Comparison of ENCODE assay signal across 8 cellular contexts in the genomic region with DNA sequence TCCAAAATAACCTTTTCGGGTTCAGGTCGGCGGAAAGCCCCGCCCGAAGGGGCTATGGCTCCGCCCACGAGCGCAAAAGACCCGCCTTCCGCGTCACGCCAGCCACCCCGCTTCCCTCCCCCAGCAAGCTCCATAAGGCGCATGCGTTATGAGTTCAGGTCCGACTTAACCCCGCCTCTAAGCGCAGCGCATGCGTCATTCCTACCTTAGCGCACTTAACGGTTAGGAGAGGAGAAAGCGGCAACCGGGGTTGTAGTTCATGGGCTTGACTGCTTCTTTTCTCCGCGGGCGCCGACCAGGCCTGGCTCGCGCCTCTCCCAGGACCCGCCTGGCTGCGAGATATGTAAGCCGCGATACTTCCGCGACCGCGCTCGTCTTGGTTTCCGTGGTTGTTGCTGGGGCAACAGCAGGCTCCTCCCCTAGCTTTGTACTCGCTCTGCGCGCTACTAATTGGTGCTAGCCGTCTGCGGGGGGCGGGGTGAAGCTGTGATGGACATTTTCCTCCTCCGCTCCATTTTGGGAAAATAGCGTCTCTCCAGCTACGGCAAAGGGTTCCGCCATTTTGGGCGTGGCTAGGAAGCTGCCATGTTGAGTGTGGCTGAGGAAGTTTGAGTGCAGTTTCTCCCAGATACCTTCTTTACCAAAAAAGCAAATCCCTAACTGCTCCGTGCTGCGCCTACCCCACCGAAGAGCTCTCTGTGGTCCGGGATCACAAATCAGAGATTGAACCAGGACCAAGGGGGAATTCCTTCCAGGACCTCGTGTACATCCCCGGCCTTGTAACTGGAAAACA. TPM values are rescaled to one million over a fixed set of nuclear protein-coding genes. Genes with fewer than 3 reads are reported as not detected.
DNase-seq lines count a peak whose midpoint lies in the region; ATAC-seq and TF ChIP-seq lines count a peak whose summit lies in the region.

Gene B9D2, minus strand, starts transcription at position 397 of the 793 bp plus-strand sequence. CDS start 630 bp downstream, outside the sequence.

- DNase-seq in Calu3 (peak; percentile 99), endothelial cell (ENCODE audit: low spot score) (peak; percentile 95), mesothelial cell of epicardium (ENCODE audit: low spot score in 2 of 2, unreplicated experiment in 2 of 2) (peak; percentile 94 to 96)
- peak; percentile 96 for DNase-seq in activated CD8-positive, alpha-beta memory T cell treated with anti-CD3 and anti-CD28 coated beads, Interleukin-2, amount 50 U/mL, for 48 hours
- DNase-seq in stimulated activated CD8-positive, alpha-beta memory T cell treated with anti-CD3 and anti-CD28 coated beads, Interleukin-15, amount 100 ng/mL, for 48 hours (ENCODE audit: low read depth in 2 of 2) = peak; percentile 93 to 96

- no peaks in the 10 kb centered on the region for H3K9me2 ChIP-seq in OCI-LY1 (ENCODE audit: low read depth, low read length)

- H3K4me3 ChIP-seq in HUES64 (ENCODE audit: low read length) = peak within 1 kb of the TSS; percentile 85
- peak within 1 kb of the TSS; percentile 75 for H3K4me3 ChIP-seq in OCI-LY1 (ENCODE audit: low read depth, low read length, poor library complexity, severe bottlenecking)

- peak; percentile 74 for ATAC-seq in GM21447 (IDR thresholded peaks at IDR 0.05; ENCODE audit: unreplicated experiment)

- H3K27ac Mint-ChIP-seq in Calu3 (ENCODE audit: unreplicated experiment) (peak within 1 kb of the TSS; percentile 98), endothelial cell (ENCODE audit: unreplicated experiment) (peak within 1 kb of the TSS; percentile 100), mesothelial cell of epicardium (peak within 1 kb of the TSS; percentile 99)

- H3F3A ChIP-seq in OCI-LY1 (ENCODE audit: insufficient read depth, low read length) = no peaks in the 10 kb centered on the region

- H3K9me3 ChIP-seq in HUES64 (ENCODE audit: insufficient read depth, low read depth, low read length) (no peaks in the 10 kb centered on the region), OCI-LY1 (ENCODE audit: low read length) (no peaks in the 10 kb centered on the region)

- H3K4me1 Mint-ChIP-seq in Calu3 (ENCODE audit: low read depth, unreplicated experiment) (peaks cover 34% of the 10 kb centered on the region), endothelial cell (ENCODE audit: unreplicated experiment) (peaks cover 8% of the 10 kb centered on the region), mesothelial cell of epicardium (peaks cover 13% of the 10 kb centered on the region)

- H3K27me3 ChIP-seq in HUES64 (ENCODE audit: insufficient read depth, low read length) (no peaks in the 10 kb centered on the region), OCI-LY1 (ENCODE audit: insufficient read depth, low read length) (no peaks in the 10 kb centered on the region)

- H3K9me3 Mint-ChIP-seq in Calu3 (ENCODE audit: low read depth, unreplicated experiment) (no peaks in the 10 kb centered on the region), endothelial cell (ENCODE audit: unreplicated experiment) (no peaks in the 10 kb centered on the region), mesothelial cell of epicardium (no peaks in the 10 kb centered on the region)

- intact Hi-C loops in Calu3 (cut with micrococcal nuclease; ENCODE audit: unreplicated experiment) = no loop called here

- TF ChIP-seq CTCF in Calu3 (IDR thresholded peaks at IDR 0.05; ENCODE audit: unreplicated experiment) (no peak), OCI-LY1 (IDR thresholded peaks at IDR 0.05; ENCODE audit: low read length) (no peak), endothelial cell (IDR thresholded peaks at IDR 0.05; ENCODE audit: unreplicated experiment) (no peak), mesothelial cell of epicardium (IDR thresholded peaks at IDR 0.05; ENCODE audit: unreplicated experiment) (no peak)

- H3K36me3 Mint-ChIP-seq in Calu3 (ENCODE audit: insufficient read depth, unreplicated experiment) (peaks cover 31% of the 10 kb centered on the region), endothelial cell (ENCODE audit: low read depth, unreplicated experiment) (no peaks in the 10 kb centered on the region), mesothelial cell of epicardium (peaks cover 3% of the 10 kb centered on the region)

- H3K79me2 ChIP-seq in OCI-LY1 (ENCODE audit: insufficient read depth, low read length) = peaks cover 5% of the 10 kb centered on the region; the same call in 1 of the 2 replicates

- WGBS in HUES64 = under 1% methylated on average over 53 of the region's 57 CpGs

- CTCF ChIA-PET in Calu3 (lab: Charles Lee) = interaction anchor here (0.5 to 1.6 kb wide), 7 partner anchors 12 to 708 kb away, joined by 3 to 23 read pairs (median 4); partner anchors contain the start of genes DMAC2, HNRNPUL1 and TGFB1

- H3K4me1 ChIP-seq in HUES64 (ENCODE audit: insufficient read depth, low read length) (peaks cover 4% of the 10 kb centered on the region; the same call in 1 of the 2 replicates), OCI-LY1 (ENCODE audit: insufficient read depth, low read length, severe bottlenecking) (peaks cover 22% of the 10 kb centered on the region)

- TSS peak; percentile 84 for BruUV-seq in Calu3 (replicated peaks; lab: Mats Ljungman, UMichigan)

- H3K27me3 Mint-ChIP-seq in Calu3 (ENCODE audit: unreplicated experiment) = no peaks in the 10 kb centered on the region
- H3K27me3 Mint-ChIP-seq in endothelial cell (ENCODE audit: unreplicated experiment) = peaks cover 16% of the 10 kb centered on the region
- H3K27me3 Mint-ChIP-seq in mesothelial cell of epicardium (ENCODE audit: low read depth) = no peaks in the 10 kb centered on the region

- no peaks in the 10 kb centered on the region for H4K20me1 ChIP-seq in OCI-LY1 (ENCODE audit: insufficient read depth, low read length)

- H2AFZ ChIP-seq in OCI-LY1 (ENCODE audit: low read length) = no peak within 1 kb of the TSS

- peak within 1 kb of the TSS; percentile 95 for H3K27ac ChIP-seq in HUES64 (ENCODE audit: low read depth, low read length)
- H3K27ac ChIP-seq in OCI-LY1 (ENCODE audit: low read depth, low read length, poor library complexity, severe bottlenecking) = peak within 1 kb of the TSS; percentile 95

- H3K4me3 Mint-ChIP-seq in Calu3 (ENCODE audit: low read depth, unreplicated experiment) = peak within 1 kb of the TSS; percentile 95
- peak within 1 kb of the TSS; percentile 96 for H3K4me3 Mint-ChIP-seq in endothelial cell (ENCODE audit: unreplicated experiment)
- H3K4me3 Mint-ChIP-seq in mesothelial cell of epicardium = peak within 1 kb of the TSS; percentile 88

- peak within 1 kb of the TSS; percentile 80 for H3K4me2 ChIP-seq in OCI-LY1 (ENCODE audit: low read length)

- H3K9ac ChIP-seq in HUES64 (ENCODE audit: low read depth, low read length) (peak within 1 kb of the TSS; percentile 95), OCI-LY1 (ENCODE audit: low read length) (peak within 1 kb of the TSS; percentile 85)

- no peaks in the 10 kb centered on the region for H3K36me3 ChIP-seq in HUES64 (ENCODE audit: insufficient read depth, low read length)
- no peaks in the 10 kb centered on the region for H3K36me3 ChIP-seq in OCI-LY1 (ENCODE audit: insufficient read depth, low read length)

RNA-seq across cellular contexts. Expression of gene B9D2, which starts in this region (rescaled TPM):
- total RNA-seq in Calu3 (2022) = 6.4 and 8.5 TPM in 2 replicates
- polyA plus RNA-seq in HUES64 (2013, experiment 1 of 2) = 5.2 TPM
- 5.6 TPM for polyA plus RNA-seq in HUES64 (2013, experiment 2 of 2)
- 6.8 TPM for total RNA-seq in endothelial cell (ENCODE audit: unreplicated experiment)
- total RNA-seq in mesothelial cell of epicardium = 4.8 to 5.6 TPM (median 5.5 TPM) in 3 replicates

Comparison
In these comparisons a context has a peak if more than half of its experiments do, and no peak if none do; other contexts are left out.
1. Peak in every context shown above with its lines: DNase-seq, ATAC-seq, H3K4me3 ChIP-seq and H3K27ac ChIP-seq.